1 cellular context compared by ENCODE assay signal in genomic region chr15:99844150-99844549, GRCh38.
A peak's percentile ranks its signal among the peaks of the same experiment; 100 is the strongest.
TF ChIP-seq lines count a peak whose summit lies in the region.

No MANE protein-coding gene starts in this region.

TF ChIP-seq in HCT116, 20 proteins besides CTCF, POLR2A, EP300 and RAD21:
- TF ChIP-seq REST (IDR thresholded peaks at IDR 0.05; ENCODE audit: low read depth) (peak; percentile 22), ZBTB33 (IDR thresholded peaks at IDR 0.05; ENCODE audit: extremely low read depth, insufficient replicate concordance, low read length) (no peak), YY1 (IDR thresholded peaks at IDR 0.05; ENCODE audit: extremely low read depth, insufficient replicate concordance, low read depth, low read length) (no peak)
TF ChIP-seq in HCT116: peak in this region for 1.
